Comparison of ENCODE assay signal across 22 cellular contexts in genomic region chr2:13252615-13253014, GRCh38.
"Had no signal": no experiment of that assay in that cellular context is flagged by ENCODE, and none has a peak within 500 bp of the region (broad histone marks: within the 10 kb centered on the region; RNA-seq: fewer than 3 reads in every experiment).

No MANE protein-coding gene starts in this region.

- H3K9me3 ChIP-seq: SJSA1 had no signal

- DNase-seq: KBM-7, MM.1S, MV-4-11, NCI-H1048, NCI-H1105, NCI-H1417, NCI-H1436 treated with DMSO at 0.1 percent for 48 hours, NCI-H1694, NCI-H187 treated with DMSO at 0.1 percent for 48 hours, NCI-H2081, NCI-H2107, NCI-H226, NCI-H446, NCI-H510A, NCI-H524 treated with DMSO at 0.1 percent for 48 hours, NCI-H69, NCI-H774, Right ventricle myocardium superior, RPMI8226, SIG-M5 had no signal

- H3K36me3 ChIP-seq: SJSA1 had no signal

- H3K4me3 ChIP-seq: SJSA1, SK-N-MC had no signal

- H3K4me1 ChIP-seq: SJSA1 had no signal

- H3K27ac ChIP-seq: SJSA1, SK-N-MC had no signal

- H3K27me3 ChIP-seq: SJSA1 had no signal
